Comparison of ENCODE assay signal across 1 cellular context in the genomic region with DNA sequence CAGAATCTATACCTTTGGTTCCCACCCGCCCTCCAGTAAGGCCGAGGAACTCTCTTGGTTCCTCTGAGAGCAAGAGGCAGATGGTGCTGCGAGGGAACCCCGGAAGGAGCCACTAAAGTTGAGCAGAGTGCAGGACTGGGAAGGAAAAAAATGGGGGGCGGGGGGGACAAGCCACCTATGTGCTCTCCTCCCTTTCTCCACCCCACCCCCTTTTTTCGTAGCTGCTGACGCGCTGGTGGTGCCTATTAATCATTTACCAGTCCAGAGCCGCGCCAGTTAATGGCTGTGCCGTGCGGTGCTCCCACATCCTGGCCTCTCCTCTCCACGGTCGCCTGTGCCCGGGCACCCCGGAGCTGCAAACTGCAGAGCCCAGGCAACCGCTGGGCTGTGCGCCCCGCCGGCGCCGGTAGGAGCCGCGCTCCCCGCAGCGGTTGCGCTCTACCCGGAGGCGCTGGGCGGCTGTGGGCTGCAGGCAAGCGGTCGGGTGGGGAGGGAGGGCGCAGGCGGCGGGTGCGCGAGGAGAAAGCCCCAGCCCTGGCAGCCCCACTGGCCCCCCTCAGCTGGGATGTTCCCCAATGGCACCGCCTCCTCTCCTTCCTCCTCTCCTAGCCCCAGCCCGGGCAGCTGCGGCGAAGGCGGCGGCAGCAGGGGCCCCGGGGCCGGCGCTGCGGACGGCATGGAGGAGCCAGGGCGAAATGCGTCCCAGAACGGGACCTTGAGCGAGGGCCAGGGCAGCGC.
A peak's percentile ranks its signal among the peaks of the same experiment; 100 is the strongest.
TF ChIP-seq lines count a peak whose summit lies in the region.

No MANE protein-coding gene starts in this region.

TF ChIP-seq in HepG2, 621 proteins besides CTCF, POLR2A, EP300 and RAD21 (continued from another document and continues in another):
- TF ChIP-seq, protein P1, sequence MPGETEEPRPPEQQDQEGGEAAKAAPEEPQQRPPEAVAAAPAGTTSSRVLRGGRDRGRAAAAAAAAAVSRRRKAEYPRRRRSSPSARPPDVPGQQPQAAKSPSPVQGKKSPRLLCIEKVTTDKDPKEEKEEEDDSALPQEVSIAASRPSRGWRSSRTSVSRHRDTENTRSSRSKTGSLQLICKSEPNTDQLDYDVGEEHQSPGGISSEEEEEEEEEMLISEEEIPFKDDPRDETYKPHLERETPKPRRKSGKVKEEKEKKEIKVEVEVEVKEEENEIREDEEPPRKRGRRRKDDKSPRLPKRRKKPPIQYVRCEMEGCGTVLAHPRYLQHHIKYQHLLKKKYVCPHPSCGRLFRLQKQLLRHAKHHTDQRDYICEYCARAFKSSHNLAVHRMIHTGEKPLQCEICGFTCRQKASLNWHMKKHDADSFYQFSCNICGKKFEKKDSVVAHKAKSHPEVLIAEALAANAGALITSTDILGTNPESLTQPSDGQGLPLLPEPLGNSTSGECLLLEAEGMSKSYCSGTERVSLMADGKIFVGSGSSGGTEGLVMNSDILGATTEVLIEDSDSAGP (CRISPR knock-in tag; IDR thresholded peaks at IDR 0.05; ENCODE audit: borderline replicate concordance), result 0 out of 2 replicates have a peak, but pooled peaks have one; percentile 29
- 0 out of 2 replicates have a peak, but pooled peaks have one; percentile 23 for TF ChIP-seq SPEN (CRISPR knock-in tag; IDR thresholded peaks at IDR 0.05; ENCODE audit: low read depth)
- peak; percentile 65 for TF ChIP-seq HNRNPLL (IDR thresholded peaks at IDR 0.05; ENCODE audit: low read depth, low read length, poor library complexity, severe bottlenecking)
- no peak for TF ChIP-seq CEBPG (CRISPR knock-in tag; IDR thresholded peaks at IDR 0.05)
- peak; percentile 51; the same call in 1 of the 2 replicates for TF ChIP-seq HES4 (CRISPR knock-in tag; IDR thresholded peaks at IDR 0.05; ENCODE audit: borderline replicate concordance)
- TF ChIP-seq, protein P2, sequence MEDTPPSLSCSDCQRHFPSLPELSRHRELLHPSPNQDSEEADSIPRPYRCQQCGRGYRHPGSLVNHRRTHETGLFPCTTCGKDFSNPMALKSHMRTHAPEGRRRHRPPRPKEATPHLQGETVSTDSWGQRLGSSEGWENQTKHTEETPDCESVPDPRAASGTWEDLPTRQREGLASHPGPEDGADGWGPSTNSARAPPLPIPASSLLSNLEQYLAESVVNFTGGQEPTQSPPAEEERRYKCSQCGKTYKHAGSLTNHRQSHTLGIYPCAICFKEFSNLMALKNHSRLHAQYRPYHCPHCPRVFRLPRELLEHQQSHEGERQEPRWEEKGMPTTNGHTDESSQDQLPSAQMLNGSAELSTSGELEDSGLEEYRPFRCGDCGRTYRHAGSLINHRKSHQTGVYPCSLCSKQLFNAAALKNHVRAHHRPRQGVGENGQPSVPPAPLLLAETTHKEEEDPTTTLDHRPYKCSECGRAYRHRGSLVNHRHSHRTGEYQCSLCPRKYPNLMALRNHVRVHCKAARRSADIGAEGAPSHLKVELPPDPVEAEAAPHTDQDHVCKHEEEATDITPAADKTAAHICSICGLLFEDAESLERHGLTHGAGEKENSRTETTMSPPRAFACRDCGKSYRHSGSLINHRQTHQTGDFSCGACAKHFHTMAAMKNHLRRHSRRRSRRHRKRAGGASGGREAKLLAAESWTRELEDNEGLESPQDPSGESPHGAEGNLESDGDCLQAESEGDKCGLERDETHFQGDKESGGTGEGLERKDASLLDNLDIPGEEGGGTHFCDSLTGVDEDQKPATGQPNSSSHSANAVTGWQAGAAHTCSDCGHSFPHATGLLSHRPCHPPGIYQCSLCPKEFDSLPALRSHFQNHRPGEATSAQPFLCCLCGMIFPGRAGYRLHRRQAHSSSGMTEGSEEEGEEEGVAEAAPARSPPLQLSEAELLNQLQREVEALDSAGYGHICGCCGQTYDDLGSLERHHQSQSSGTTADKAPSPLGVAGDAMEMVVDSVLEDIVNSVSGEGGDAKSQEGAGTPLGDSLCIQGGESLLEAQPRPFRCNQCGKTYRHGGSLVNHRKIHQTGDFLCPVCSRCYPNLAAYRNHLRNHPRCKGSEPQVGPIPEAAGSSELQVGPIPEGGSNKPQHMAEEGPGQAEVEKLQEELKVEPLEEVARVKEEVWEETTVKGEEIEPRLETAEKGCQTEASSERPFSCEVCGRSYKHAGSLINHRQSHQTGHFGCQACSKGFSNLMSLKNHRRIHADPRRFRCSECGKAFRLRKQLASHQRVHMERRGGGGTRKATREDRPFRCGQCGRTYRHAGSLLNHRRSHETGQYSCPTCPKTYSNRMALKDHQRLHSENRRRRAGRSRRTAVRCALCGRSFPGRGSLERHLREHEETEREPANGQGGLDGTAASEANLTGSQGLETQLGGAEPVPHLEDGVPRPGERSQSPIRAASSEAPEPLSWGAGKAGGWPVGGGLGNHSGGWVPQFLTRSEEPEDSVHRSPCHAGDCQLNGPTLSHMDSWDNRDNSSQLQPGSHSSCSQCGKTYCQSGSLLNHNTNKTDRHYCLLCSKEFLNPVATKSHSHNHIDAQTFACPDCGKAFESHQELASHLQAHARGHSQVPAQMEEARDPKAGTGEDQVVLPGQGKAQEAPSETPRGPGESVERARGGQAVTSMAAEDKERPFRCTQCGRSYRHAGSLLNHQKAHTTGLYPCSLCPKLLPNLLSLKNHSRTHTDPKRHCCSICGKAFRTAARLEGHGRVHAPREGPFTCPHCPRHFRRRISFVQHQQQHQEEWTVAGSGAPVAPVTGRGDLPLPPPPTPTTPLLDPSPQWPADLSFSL (CRISPR knock-in tag; IDR thresholded peaks at IDR 0.05), result 0 out of 2 replicates have a peak, but pooled peaks have one; percentile 58
- TF ChIP-seq ZNF263 (CRISPR knock-in tag; IDR thresholded peaks at IDR 0.05), result peak; percentile 87
- TF ChIP-seq, protein P3, sequence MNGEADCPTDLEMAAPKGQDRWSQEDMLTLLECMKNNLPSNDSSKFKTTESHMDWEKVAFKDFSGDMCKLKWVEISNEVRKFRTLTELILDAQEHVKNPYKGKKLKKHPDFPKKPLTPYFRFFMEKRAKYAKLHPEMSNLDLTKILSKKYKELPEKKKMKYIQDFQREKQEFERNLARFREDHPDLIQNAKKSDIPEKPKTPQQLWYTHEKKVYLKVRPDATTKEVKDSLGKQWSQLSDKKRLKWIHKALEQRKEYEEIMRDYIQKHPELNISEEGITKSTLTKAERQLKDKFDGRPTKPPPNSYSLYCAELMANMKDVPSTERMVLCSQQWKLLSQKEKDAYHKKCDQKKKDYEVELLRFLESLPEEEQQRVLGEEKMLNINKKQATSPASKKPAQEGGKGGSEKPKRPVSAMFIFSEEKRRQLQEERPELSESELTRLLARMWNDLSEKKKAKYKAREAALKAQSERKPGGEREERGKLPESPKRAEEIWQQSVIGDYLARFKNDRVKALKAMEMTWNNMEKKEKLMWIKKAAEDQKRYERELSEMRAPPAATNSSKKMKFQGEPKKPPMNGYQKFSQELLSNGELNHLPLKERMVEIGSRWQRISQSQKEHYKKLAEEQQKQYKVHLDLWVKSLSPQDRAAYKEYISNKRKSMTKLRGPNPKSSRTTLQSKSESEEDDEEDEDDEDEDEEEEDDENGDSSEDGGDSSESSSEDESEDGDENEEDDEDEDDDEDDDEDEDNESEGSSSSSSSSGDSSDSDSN (CRISPR knock-in tag; IDR thresholded peaks at IDR 0.05), result peak; percentile 89
- no peak for TF ChIP-seq CSRNP2 (CRISPR knock-in tag; conservative IDR thresholded peaks at IDR 0.05; ENCODE audit: low read depth)
- TF ChIP-seq IKZF4 (CRISPR knock-in tag; IDR thresholded peaks at IDR 0.05; ENCODE audit: borderline replicate concordance, low read depth, not compliant biosample characterization), result no peak
- TF ChIP-seq IRF2 (CRISPR knock-in tag; IDR thresholded peaks at IDR 0.05), result no peak
- TF ChIP-seq MTF2 (CRISPR knock-in tag; IDR thresholded peaks at IDR 0.05; ENCODE audit: borderline replicate concordance), result 0 out of 2 replicates have a peak, but pooled peaks have one; percentile 24
- no peak for TF ChIP-seq ARHGAP35 (CRISPR knock-in tag; IDR thresholded peaks at IDR 0.05; ENCODE audit: borderline replicate concordance)
- 0 out of 2 replicates have a peak, but pooled peaks have one; percentile 13 for TF ChIP-seq ZNF552 (CRISPR knock-in tag; IDR thresholded peaks at IDR 0.05; ENCODE audit: borderline replicate concordance)
- TF ChIP-seq ZNF709 (CRISPR knock-in tag; IDR thresholded peaks at IDR 0.05), result peak; percentile 56; the same call in 1 of the 2 replicates
- peak; percentile 73 for TF ChIP-seq HNRNPK (IDR thresholded peaks at IDR 0.05; ENCODE audit: low read depth, low read length, poor library complexity, severe bottlenecking)
- TF ChIP-seq ZNF543 (CRISPR knock-in tag; IDR thresholded peaks at IDR 0.05), result peak; percentile 51
- no peak for TF ChIP-seq ZFP41 (CRISPR knock-in tag; IDR thresholded peaks at IDR 0.05; ENCODE audit: borderline replicate concordance)
- no peak for TF ChIP-seq KDM5A (IDR thresholded peaks at IDR 0.05; ENCODE audit: borderline replicate concordance, low read length)
- TF ChIP-seq ZNF670 (CRISPR knock-in tag; IDR thresholded peaks at IDR 0.05; ENCODE audit: borderline replicate concordance), result no peak
- TF ChIP-seq GFI1 (CRISPR knock-in tag; IDR thresholded peaks at IDR 0.05; ENCODE audit: borderline replicate concordance), result 0 out of 2 replicates have a peak, but pooled peaks have one; percentile 52
- peak; percentile 8; the same call in 1 of the 2 replicates for TF ChIP-seq ZNF687 (CRISPR knock-in tag; IDR thresholded peaks at IDR 0.05)
- TF ChIP-seq POGK (CRISPR knock-in tag; conservative IDR thresholded peaks at IDR 0.05), result 0 out of 2 replicates have a peak, but pooled peaks have one; percentile 36
- no peak for TF ChIP-seq NFE2L2 (IDR thresholded peaks at IDR 0.05; ENCODE audit: low read length)
- TF ChIP-seq CBX2 (IDR thresholded peaks at IDR 0.05; ENCODE audit: low read depth, low read length), result no peak
- no peak for TF ChIP-seq CBX2 (CRISPR knock-in tag; IDR thresholded peaks at IDR 0.05; ENCODE audit: low read depth)
- 0 out of 2 replicates have a peak, but pooled peaks have one; percentile 2 for TF ChIP-seq HINFP (CRISPR knock-in tag; IDR thresholded peaks at IDR 0.05; ENCODE audit: low read depth)
